Comparison of ENCODE assay signal across 24 cellular contexts in the genomic region with DNA sequence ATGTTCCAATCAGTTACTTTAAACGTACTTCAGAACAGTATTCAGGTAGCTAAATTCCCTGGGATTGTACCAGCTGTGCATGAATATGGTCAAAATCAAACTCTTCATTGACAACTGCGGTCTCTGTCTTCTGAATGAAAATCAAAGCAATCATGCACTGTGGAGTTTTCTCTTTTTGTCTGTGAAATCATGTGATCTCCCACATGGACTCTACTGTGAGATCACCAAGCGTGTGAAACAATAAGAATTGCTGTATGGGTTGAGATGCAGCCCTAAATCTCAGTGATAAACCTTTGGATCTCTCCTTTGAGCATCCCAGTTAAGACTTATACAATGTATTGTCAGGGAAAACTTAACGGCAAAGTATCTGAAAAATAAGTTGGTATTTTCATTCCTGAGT. TPM values are rescaled to one million over a fixed set of nuclear protein-coding genes. Genes with fewer than 3 reads are reported as not detected.
DNase-seq lines count a peak whose midpoint lies in the region; ATAC-seq, FAIRE-seq and TF ChIP-seq lines count a peak whose summit lies in the region.
"Had no signal": no experiment of that assay in that cellular context is flagged by ENCODE, and none has a peak within 500 bp of the region (broad histone marks: within the 10 kb centered on the region; RNA-seq: fewer than 3 reads in every experiment).

No MANE protein-coding gene starts in this region.

- no TSS peak for BruUV-seq in GM12878 (replicated peaks; lab: Mats Ljungman, UMichigan)

- H3K4me3 ChIP-seq in left ventricle myocardium inferior (no peak overlapping the region), heart left ventricle (no peak overlapping the region), GM12878 (peak overlapping the region; percentile 31; the same call in 1 of the 2 replicates), psoas muscle (no peak overlapping the region), osteoblast (ENCODE audit: insufficient read depth, low read length) (no peak overlapping the region)

- ATAC-seq in heart left ventricle = no peak
- no peak for ATAC-seq in GM12878
- ATAC-seq in psoas muscle = no peak
- ATAC-seq: SK-N-SH treated with all-trans-retinoic acid at 6 μM for 48 hours had no signal

- intact Hi-C loops in left ventricle myocardium inferior (cut with micrococcal nuclease) = no loop called here
- intact Hi-C loops in heart left ventricle (cut with DNase I) = loop anchor here in 1 of 10 donors (5.0 kb wide), 1 partner anchor 55 kb away; no protein-coding TSS in a partner anchor
- intact Hi-C loops in GM12878 (cut with micrococcal nuclease; ENCODE audit: unreplicated experiment) = no loop called here
- intact Hi-C loops in psoas muscle (cut with DNase I) = loop anchor here in 1 of 2 donors (5.0 kb wide), 1 partner anchor 35 kb away; no protein-coding TSS in a partner anchor

- peaks cover 78% of the 10 kb centered on the region for H3K79me2 ChIP-seq in GM12878 (ENCODE audit: control insufficient read depth, insufficient read depth, low read length)
- no peaks in the 10 kb centered on the region for H3K79me2 ChIP-seq in osteoblast (ENCODE audit: insufficient read depth, low read length)

- TF ChIP-seq POLR2A in heart left ventricle (IDR thresholded peaks at IDR 0.05) (no peak), GM12878 (IDR thresholded peaks at IDR 0.05; ENCODE audit: low read depth, low read length) (no peak)

- TF ChIP-seq EP300 in GM12878 (IDR thresholded peaks at IDR 0.05; ENCODE audit: borderline replicate concordance in 1 of 2, control insufficient read depth in 1 of 2, low read depth in 2 of 2, low read length in 2 of 2) = no peak

- in situ Hi-C loops in GM12878 (cut with MboI) (loop anchor here (25.0 kb wide), 1 partner anchor 1575 kb away; the partner anchor contains the start of gene DIAPH1), KBM-7 (cut with MboI; ENCODE audit: low pct_unique_long_range_greater_than_20kb, low sequenced_read_pairs) (no loop called here)

- H3K27me3 ChIP-seq in left ventricle myocardium inferior (ENCODE audit: low read depth) (no peaks in the 10 kb centered on the region), heart left ventricle (peaks cover 0 to 9% (median 0%) of the 10 kb centered on the region in 9 donors), GM12878 (replicated peaks in 1 of 2; ENCODE audit: control insufficient read depth in 2 of 2, insufficient read depth in 2 of 2, low read length in 1 of 2) (no peaks in the 10 kb centered on the region), psoas muscle (ENCODE audit: insufficient read depth in 3 of 3, low read length in 2 of 3) (no peaks in the 10 kb centered on the region), osteoblast (ENCODE audit: insufficient read depth, low read length) (no peaks in the 10 kb centered on the region)

- no peak for FAIRE-seq in GM12878 (lab: Jason Lieb, UNC)
- FAIRE-seq: G401.6, H1 had no signal

- peaks cover 58% of the 10 kb centered on the region for H3K4me1 ChIP-seq in left ventricle myocardium inferior
- peaks cover 0 to 51% (median 35%) of the 10 kb centered on the region in 12 donors for H3K4me1 ChIP-seq in heart left ventricle
- H3K4me1 ChIP-seq in GM12878 (ENCODE audit: control insufficient read depth, insufficient read depth, low read length) = no peaks in the 10 kb centered on the region; the same call in 1 of the 2 replicates
- peaks cover 40% of the 10 kb centered on the region for H3K4me1 ChIP-seq in psoas muscle
- peaks cover 12% of the 10 kb centered on the region for H3K4me1 ChIP-seq in osteoblast (ENCODE audit: insufficient read depth, low read length)

- RAD21 ChIA-PET in GM12878 (lab: Charles Lee; ENCODE audit: unreplicated experiment) = interaction anchor here (0.7 to 14.1 kb wide), 5 partner anchors 18 to 95 kb away, joined by 3 to 204 read pairs (median 4); no protein-coding TSS in a partner anchor

- SMC1A ChIA-PET in GM12878 (lab: Charles Lee; ENCODE audit: uncharacterized antibody, unreplicated experiment) = interaction anchor here (1.1 to 19.1 kb wide), 3 partner anchors 20 to 53 kb away, joined by 4 to 394 read pairs (median 7); no protein-coding TSS in a partner anchor

- CTCF ChIA-PET in GM12878 (lab: Yijun Ruan, JAX) = interaction anchor here (1.8 to 2.6 kb wide), 2 partner anchors 11 to 68 kb away, joined by 13 to 16 read pairs; no protein-coding TSS in a partner anchor

- H3K36me3 ChIP-seq in left ventricle myocardium inferior = no peaks in the 10 kb centered on the region
- no peaks in the 10 kb centered on the region for H3K36me3 ChIP-seq in heart left ventricle
- H3K36me3 ChIP-seq in GM12878 (ENCODE audit: control insufficient read depth in 2 of 2, insufficient read depth in 2 of 2, low read length in 1 of 2) = no peaks in the 10 kb centered on the region
- H3K36me3 ChIP-seq in psoas muscle (ENCODE audit: insufficient read depth in 1 of 2, low read depth in 1 of 2) = no peaks in the 10 kb centered on the region
- no peaks in the 10 kb centered on the region for H3K36me3 ChIP-seq in osteoblast (ENCODE audit: insufficient read depth, low read length)

- H2AFZ ChIP-seq in GM12878 (ENCODE audit: control insufficient read depth, low read depth, low read length) = no peak overlapping the region
- H2AFZ ChIP-seq in osteoblast (ENCODE audit: low read length) = no peak overlapping the region

- peaks cover 9% of the 10 kb centered on the region for H3K9me3 ChIP-seq in left ventricle myocardium inferior (replicated peaks)
- H3K9me3 ChIP-seq in heart left ventricle = peaks cover 0 to 9% (median 0%) of the 10 kb centered on the region in 12 donors
- H3K9me3 ChIP-seq in GM12878 (replicated peaks; ENCODE audit: control insufficient read depth, insufficient read depth, low read length) = peaks cover 7% of the 10 kb centered on the region; the same call in 2 of the 3 replicates
- H3K9me3 ChIP-seq in psoas muscle = no peaks in the 10 kb centered on the region
- H3K9me3 ChIP-seq in osteoblast (ENCODE audit: low read depth, low read length) = no peaks in the 10 kb centered on the region

- no peak for TF ChIP-seq CTCF in left ventricle myocardium inferior (IDR thresholded peaks at IDR 0.05; ENCODE audit: borderline replicate concordance)
- no peak for TF ChIP-seq CTCF in heart left ventricle (IDR thresholded peaks at IDR 0.05)
- no peak for TF ChIP-seq CTCF in GM12878 (IDR thresholded peaks at IDR 0.05 in 2 of 3, conservative IDR thresholded peaks at IDR 0.05 in 1 of 3; ENCODE audit: control insufficient read depth in 2 of 3, extremely low read depth in 1 of 3, insufficient read depth in 1 of 3, low read depth in 3 of 3, low read length in 3 of 3)
- no peak for TF ChIP-seq CTCF in psoas muscle (IDR thresholded peaks at IDR 0.05)
- no peak for TF ChIP-seq CTCF in osteoblast (IDR thresholded peaks at IDR 0.05; ENCODE audit: extremely low read depth, low read depth, low read length)

- WGBS in heart left ventricle, 4 donors = 89 to 92% (median 90%) methylated on average over 4 of the region's 4 CpGs
- WGBS in GM12878 (ENCODE audit: insufficient coverage, insufficient replicate concordance, low lambda C conversion rate, missing lambda C conversion rate) = 50% methylated on average over 4 of the region's 4 CpGs
- WGBS in psoas muscle, 3 donors = 78 to 95% (median 87%) methylated on average over 4 of the region's 4 CpGs

- H4K20me1 ChIP-seq in GM12878 (ENCODE audit: control insufficient read depth, insufficient read depth) = no peaks in the 10 kb centered on the region
- H4K20me1 ChIP-seq in osteoblast (ENCODE audit: insufficient read depth, low read length) = no peaks in the 10 kb centered on the region

- DNase-seq in left ventricle myocardium inferior (no peak), heart left ventricle (no peak), GM12878 (ENCODE audit: low read depth, low spot score) (no peak), psoas muscle (no peak), KBM-7 (no peak), NCI-H345 (lab: John Stamatoyannopoulos, UW) (no peak), iPS-NIHi11 (ENCODE audit: low spot score) (no peak), osteoblast (ENCODE audit: insufficient read length, low spot score, missing footprints) (no peak)
- DNase-seq: AML-193; CD4-positive, alpha-beta memory T cell; COR-L47; HCEC 1CT; IMR-90; NCI-H1092; NCI-H1417 treated with DMSO at 0.1 percent for 48 hours; NCI-H1694 treated with DMSO at 0.1 percent for 48 hours; NCI-H2081; NCI-H2227 treated with DMSO at 0.1 percent for 48 hours; NCI-H510A; NCI-H69 had no signal

- no peak overlapping the region for H3K9ac ChIP-seq in GM12878 (ENCODE audit: control insufficient read depth, insufficient read depth, low read length)

- H3K27ac ChIP-seq in left ventricle myocardium inferior (replicated peaks) (peak overlapping the region; percentile 74), heart left ventricle (peak overlapping the region in 3 of 12 donors; percentile 12 to 72 (median 69)), GM12878 (ENCODE audit: control insufficient read depth, insufficient read depth) (peak overlapping the region; percentile 45; the same call in 1 of the 2 replicates), psoas muscle (peak overlapping the region; percentile 89), osteoblast (ENCODE audit: low read depth, low read length) (no peak overlapping the region)
- H3K27ac ChIP-seq: 22Rv1 had no signal

- H3K4me2 ChIP-seq in GM12878 (ENCODE audit: control insufficient read depth, insufficient read depth) (peak overlapping the region; percentile 40), osteoblast (ENCODE audit: insufficient read depth, low read length) (no peak overlapping the region)

- POLR2A ChIA-PET in GM12878 (lab: Charles Lee) = interaction anchor here (1.0 to 2.9 kb wide), 4 partner anchors 17 to 77 kb away, joined by 3 to 7 read pairs (median 4); partner anchors contain the start of gene PURA

- no peak for TF ChIP-seq RAD21 in GM12878 (IDR thresholded peaks at IDR 0.05; ENCODE audit: insufficient read depth, low read depth, low read length)

RNA-seq across cellular contexts. Expression of gene NRG2, which starts 6.1 kb away (rescaled TPM):
- total RNA-seq in left ventricle myocardium inferior (3.1 TPM), heart left ventricle (1 to 10 TPM; 1.9 to 4.8 (median 3.4) TPM), GM12878 (2014; rRNA removed) (19.7 and 20.3 TPM in 2 replicates), GM12878 (2014; rRNA removed; fragmentation: Illumina TruSeq; extraction: Trizol) (10.8 and 11.9 TPM in 2 replicates), GM12878 (2021) (21.0 and 21.7 TPM in 2 replicates), psoas muscle (10 to 100 TPM in 1 of 4 donors, 1 to 10 TPM in 3; 1.7 to 19.6 (median 3.0) TPM), osteoblast (0.72 and 0.88 TPM in 2 replicates)
- polyA plus RNA-seq in heart left ventricle (1 to 10 TPM in 1 of 2 donors, under 1 TPM in 1; 0.72 to 3.8 TPM), GM12878 (2011; rRNA removed) (3.2 and 7.3 TPM in 2 replicates), GM12878 (2014; fragmentation: Illumina TruSeq; extraction: Trizol) (4.9 and 11.8 TPM in 2 replicates), GM12878 (2014; fragmentation: Nextera tagmentation; extraction: Ambion mirVana) (under 1 TPM; 0.10 to 0.15 TPM), GM12878 (2014; rRNA removed) (15.4 and 18.7 TPM in 2 replicates), GM12878 (2016; fragmentation: Nextera tagmentation; extraction: Ambion mirVana) (1 to 10 TPM; 3.1 to 3.7 TPM), psoas muscle (1 to 10 TPM in 2 of 3 donors, under 1 TPM in 1; 0.42 to 6.5 (median 4.6) TPM)
- total RNA-seq in GM12878 (2013; cell fraction: nucleolus; rRNA removed) = 53.8 and 54.8 TPM in 2 replicates
- polyA plus RNA-seq in GM12878 (2011; ENCODE audit: low read depth) = 1.5 TPM
- polyA plus RNA-seq in GM12878 (2011; cell fraction: cytosol; rRNA removed) = 7.9 and 9.5 TPM in 2 replicates
- polyA plus RNA-seq in GM12878 (2011; cell fraction: nucleus; rRNA removed) = 18.4 and 19.2 TPM in 2 replicates
- 4.3 and 4.8 TPM in 2 replicates for polyA plus RNA-seq in GM12878 (2012)
- 5.3 and 9.1 TPM in 2 replicates for polyA minus RNA-seq in GM12878 (2011; rRNA and poly(A)+ RNA removed)
- 3.5 and 5.5 TPM in 2 replicates for polyA minus RNA-seq in GM12878 (2011; cell fraction: cytosol; rRNA and poly(A)+ RNA removed)
- polyA minus RNA-seq in GM12878 (2011; cell fraction: nucleus; rRNA and poly(A)+ RNA removed) = 8.6 and 15.8 TPM in 2 replicates
- polyA plus RNA-seq: IMR-90 had no signal
